Comparison of ENCODE assay signal across 12 cellular contexts in genomic region chr16:81140930-81141780, GRCh38. TPM values are rescaled to one million over a fixed set of nuclear protein-coding genes. Genes with fewer than 3 reads are reported as not detected.
DNase-seq lines count a peak whose midpoint lies in the region; ATAC-seq and TF ChIP-seq lines count a peak whose summit lies in the region.
"Had no signal": no experiment of that assay in that cellular context is flagged by ENCODE, and none has a peak within 500 bp of the region (broad histone marks: within the 10 kb centered on the region; RNA-seq: fewer than 3 reads in every experiment).

No MANE protein-coding gene starts in this region.

- POLR2A ChIA-PET in SK-N-SH (lab: Yijun Ruan, JAX) = no interaction called here

- 77% methylated on average over 16 of the region's 21 CpGs for WGBS in SK-N-SH (ENCODE audit: low lambda C conversion rate)

- TF ChIP-seq POLR2A in GM18505 (IDR thresholded peaks at IDR 0.05; ENCODE audit: borderline replicate concordance, extremely low read depth, insufficient read depth, insufficient read length) = no peak

- no peaks in the 10 kb centered on the region for H3K79me2 ChIP-seq in SK-N-SH (ENCODE audit: insufficient read depth)

- H3K4me1 ChIP-seq in SK-N-SH (ENCODE audit: control insufficient read depth in 1 of 2, insufficient read depth in 2 of 2, low read depth in 1 of 2, low read length in 1 of 2) = no peaks in the 10 kb centered on the region
- H3K4me1 ChIP-seq in iPS-18a (ENCODE audit: control insufficient read depth, low read depth, low read length) = no peaks in the 10 kb centered on the region
- H3K4me1 ChIP-seq: prostate gland had no signal

- no peak for DNase-seq in AG09309 (ENCODE audit: low read depth)
- no peak for DNase-seq in SK-N-SH
- DNase-seq in amniotic stem cell (lab: John Stamatoyannopoulos, UW) = no peak
- no peak for DNase-seq in DMS79 (lab: John Stamatoyannopoulos, UW)
- DNase-seq: activated effector memory CD4-positive, alpha-beta T cell treated with anti-CD3 and anti-CD28 coated beads, Interleukin-2, amount 50 U/mL, for 16 hours; EL; NCI-H2227 treated with DMSO at 0.1 percent for 48 hours had no signal

- no peak overlapping the region for H3K4me3 ChIP-seq in AG09309 (ENCODE audit: control insufficient read depth, low read depth, low read length)
- H3K4me3 ChIP-seq in SK-N-SH (ENCODE audit: low read depth in 2 of 2, low read length in 1 of 2) = no peak overlapping the region
- no peak overlapping the region for H3K4me3 ChIP-seq in iPS-18a (ENCODE audit: low read length)
- H3K4me3 ChIP-seq: prostate gland had no signal

- H4K20me1 ChIP-seq in SK-N-SH (ENCODE audit: insufficient read depth) = no peaks in the 10 kb centered on the region

- H3K9ac ChIP-seq in SK-N-SH (no peak overlapping the region), iPS-18a (ENCODE audit: low read length) (peak overlapping the region; percentile 41)

- no peaks in the 10 kb centered on the region for H3K9me2 ChIP-seq in SK-N-SH

- TF ChIP-seq RAD21 in SK-N-SH (IDR thresholded peaks at IDR 0.05; ENCODE audit: low read length) = no peak

- H3K9me3 ChIP-seq in SK-N-SH (no peaks in the 10 kb centered on the region), iPS-18a (ENCODE audit: control insufficient read depth, low read depth, low read length) (no peaks in the 10 kb centered on the region)
- H3K9me3 ChIP-seq: prostate gland had no signal

- H3K27me3 ChIP-seq in SK-N-SH (ENCODE audit: insufficient read depth) (no peaks in the 10 kb centered on the region; the same call in 1 of the 2 replicates), iPS-18a (ENCODE audit: control insufficient read depth, insufficient read depth, low read length) (no peaks in the 10 kb centered on the region)

- no peaks in the 10 kb centered on the region for H3F3A ChIP-seq in SK-N-SH (replicated peaks; ENCODE audit: insufficient read depth)

- peak; percentile 24 for TF ChIP-seq CTCF in AG09309 (IDR thresholded peaks at IDR 0.05; ENCODE audit: control insufficient read depth, insufficient read depth, low read depth, low read length, missing control alignments)
- peak; percentile 55 for TF ChIP-seq CTCF in GM12872 (IDR thresholded peaks at IDR 0.05; ENCODE audit: insufficient read depth, low read depth, low read length)
- peak; percentile 31; the same call in 1 of the 2 replicates for TF ChIP-seq CTCF in SK-N-SH (IDR thresholded peaks at IDR 0.05)

- H3K36me3 ChIP-seq in SK-N-SH (replicated peaks in 1 of 2; ENCODE audit: control insufficient read depth in 1 of 2, insufficient read depth in 2 of 2, low read length in 1 of 2) = no peaks in the 10 kb centered on the region
- no peaks in the 10 kb centered on the region for H3K36me3 ChIP-seq in iPS-18a (ENCODE audit: control insufficient read depth, low read depth, low read length)
- H3K36me3 ChIP-seq: prostate gland had no signal

- H3K4me2 ChIP-seq in SK-N-SH = no peak overlapping the region

- TF ChIP-seq EP300 in SK-N-SH (IDR thresholded peaks at IDR 0.05; ENCODE audit: borderline replicate concordance in 1 of 2, low read depth in 1 of 2, low read length in 1 of 2) = no peak

- ATAC-seq in HG03457 (IDR thresholded peaks at IDR 0.05; ENCODE audit: unreplicated experiment) (no peak), GM18505 (IDR thresholded peaks at IDR 0.05; ENCODE audit: unreplicated experiment) (no peak)

- no peak overlapping the region for H2AFZ ChIP-seq in SK-N-SH (ENCODE audit: low read depth)

- no peak overlapping the region for H3K27ac ChIP-seq in SK-N-SH (ENCODE audit: low read depth in 2 of 2, low read length in 1 of 2)
- H3K27ac ChIP-seq in iPS-18a (ENCODE audit: low read length) = peak overlapping the region; percentile 59
- H3K27ac ChIP-seq: prostate gland had no signal

- CTCF ChIA-PET in SK-N-SH (lab: Yijun Ruan, JAX) = interaction anchor here (0.6 to 1.1 kb wide), 3 partner anchors 13 to 596 kb away, joined by 3 to 4 read pairs (median 3); no protein-coding TSS in a partner anchor

TF ChIP-seq in SK-N-SH, 30 proteins besides CTCF, POLR2A, EP300 and RAD21 (continues in another document):
- no peak for TF ChIP-seq SMC3 (IDR thresholded peaks at IDR 0.05; ENCODE audit: low read depth, low read length)
- no peak for TF ChIP-seq MEF2A (IDR thresholded peaks at IDR 0.05; ENCODE audit: borderline replicate concordance, low read depth)
- TF ChIP-seq TCF12 (IDR thresholded peaks at IDR 0.05) = no peak
- TF ChIP-seq, protein P1, sequence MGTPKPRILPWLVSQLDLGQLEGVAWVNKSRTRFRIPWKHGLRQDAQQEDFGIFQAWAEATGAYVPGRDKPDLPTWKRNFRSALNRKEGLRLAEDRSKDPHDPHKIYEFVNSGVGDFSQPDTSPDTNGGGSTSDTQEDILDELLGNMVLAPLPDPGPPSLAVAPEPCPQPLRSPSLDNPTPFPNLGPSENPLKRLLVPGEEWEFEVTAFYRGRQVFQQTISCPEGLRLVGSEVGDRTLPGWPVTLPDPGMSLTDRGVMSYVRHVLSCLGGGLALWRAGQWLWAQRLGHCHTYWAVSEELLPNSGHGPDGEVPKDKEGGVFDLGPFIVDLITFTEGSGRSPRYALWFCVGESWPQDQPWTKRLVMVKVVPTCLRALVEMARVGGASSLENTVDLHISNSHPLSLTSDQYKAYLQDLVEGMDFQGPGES (IDR thresholded peaks at IDR 0.05; ENCODE audit: low read depth, low read length) = no peak
- no peak for TF ChIP-seq RFX5 (IDR thresholded peaks at IDR 0.05; ENCODE audit: low read length)
- no peak for TF ChIP-seq MXI1 (IDR thresholded peaks at IDR 0.05; ENCODE audit: low read depth, low read length)
- TF ChIP-seq, protein P2, sequence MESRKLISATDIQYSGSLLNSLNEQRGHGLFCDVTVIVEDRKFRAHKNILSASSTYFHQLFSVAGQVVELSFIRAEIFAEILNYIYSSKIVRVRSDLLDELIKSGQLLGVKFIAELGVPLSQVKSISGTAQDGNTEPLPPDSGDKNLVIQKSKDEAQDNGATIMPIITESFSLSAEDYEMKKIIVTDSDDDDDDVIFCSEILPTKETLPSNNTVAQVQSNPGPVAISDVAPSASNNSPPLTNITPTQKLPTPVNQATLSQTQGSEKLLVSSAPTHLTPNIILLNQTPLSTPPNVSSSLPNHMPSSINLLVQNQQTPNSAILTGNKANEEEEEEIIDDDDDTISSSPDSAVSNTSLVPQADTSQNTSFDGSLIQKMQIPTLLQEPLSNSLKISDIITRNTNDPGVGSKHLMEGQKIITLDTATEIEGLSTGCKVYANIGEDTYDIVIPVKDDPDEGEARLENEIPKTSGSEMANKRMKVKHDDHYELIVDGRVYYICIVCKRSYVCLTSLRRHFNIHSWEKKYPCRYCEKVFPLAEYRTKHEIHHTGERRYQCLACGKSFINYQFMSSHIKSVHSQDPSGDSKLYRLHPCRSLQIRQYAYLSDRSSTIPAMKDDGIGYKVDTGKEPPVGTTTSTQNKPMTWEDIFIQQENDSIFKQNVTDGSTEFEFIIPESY (IDR thresholded peaks at IDR 0.05; ENCODE audit: borderline replicate concordance, low read depth) = no peak
- TF ChIP-seq MAX (IDR thresholded peaks at IDR 0.05; ENCODE audit: low read depth) = no peak
- TF ChIP-seq SIN3A (IDR thresholded peaks at IDR 0.05; ENCODE audit: borderline replicate concordance, low read depth, low read length) = no peak
- TF ChIP-seq JUND (IDR thresholded peaks at IDR 0.05) = no peak
- no peak for TF ChIP-seq NRF1 (IDR thresholded peaks at IDR 0.05; ENCODE audit: low read depth, low read length)
- TF ChIP-seq TEAD4 (IDR thresholded peaks at IDR 0.05; ENCODE audit: borderline replicate concordance, insufficient read depth) = no peak
- TF ChIP-seq, protein P3, sequence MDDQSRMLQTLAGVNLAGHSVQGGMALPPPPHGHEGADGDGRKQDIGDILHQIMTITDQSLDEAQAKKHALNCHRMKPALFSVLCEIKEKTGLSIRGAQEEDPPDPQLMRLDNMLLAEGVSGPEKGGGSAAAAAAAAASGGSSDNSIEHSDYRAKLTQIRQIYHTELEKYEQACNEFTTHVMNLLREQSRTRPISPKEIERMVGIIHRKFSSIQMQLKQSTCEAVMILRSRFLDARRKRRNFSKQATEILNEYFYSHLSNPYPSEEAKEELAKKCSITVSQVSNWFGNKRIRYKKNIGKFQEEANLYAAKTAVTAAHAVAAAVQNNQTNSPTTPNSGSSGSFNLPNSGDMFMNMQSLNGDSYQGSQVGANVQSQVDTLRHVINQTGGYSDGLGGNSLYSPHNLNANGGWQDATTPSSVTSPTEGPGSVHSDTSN (IDR thresholded peaks at IDR 0.05) = no peak
- no peak for TF ChIP-seq FOSL2 (IDR thresholded peaks at IDR 0.05; ENCODE audit: borderline replicate concordance, low read depth)
- no peak for TF ChIP-seq POLR2AphosphoS5 (IDR thresholded peaks at IDR 0.05; ENCODE audit: low read depth, low read length)
- no peak for TF ChIP-seq GABPA (IDR thresholded peaks at IDR 0.05; ENCODE audit: low read depth)
- TF ChIP-seq EZH2phosphoT487 (IDR thresholded peaks at IDR 0.05; ENCODE audit: borderline replicate concordance, low read depth) = no peak
- TF ChIP-seq FOXM1 (IDR thresholded peaks at IDR 0.05; ENCODE audit: low read depth) = no peak
- TF ChIP-seq RXRA (IDR thresholded peaks at IDR 0.05; ENCODE audit: borderline replicate concordance, low read depth) = no peak

RNA-seq across cellular contexts. Expression of gene GCSH, which starts 45.0 kb away (rescaled TPM):
- 20.7 and 21.6 TPM in 2 replicates for polyA plus RNA-seq in SK-N-SH (2012; rRNA removed)
- 36.6 and 54.5 TPM in 2 replicates for polyA plus RNA-seq in SK-N-SH (2012; cell fraction: cytosol; rRNA removed)
- 7.4 and 9.7 TPM in 2 replicates for polyA plus RNA-seq in SK-N-SH (2012; cell fraction: nucleus; rRNA removed)
